ENCODE assay signal across 27 cellular contexts in the genomic region with DNA sequence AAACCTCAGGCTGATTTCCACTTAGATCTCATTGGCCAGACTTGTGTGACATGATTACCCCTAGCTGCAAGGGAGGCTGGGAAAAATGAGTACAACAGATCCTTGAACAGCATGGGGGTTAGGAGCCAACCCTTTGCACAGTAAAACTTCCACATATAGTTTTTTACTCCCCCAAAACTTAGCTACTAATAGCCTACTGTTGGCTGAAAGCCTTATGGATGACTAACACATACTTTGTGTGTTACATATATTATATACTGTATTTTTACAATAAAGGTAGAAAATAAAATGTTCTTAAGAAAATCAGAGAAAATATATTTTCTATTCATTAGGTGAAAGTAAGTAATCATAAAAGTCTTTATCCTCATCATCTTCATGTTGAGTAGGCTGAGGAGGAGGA.
"Had no signal": no experiment of that assay in that cellular context is flagged by ENCODE, and none has a peak within 500 bp of the region (broad histone marks: within the 10 kb centered on the region; RNA-seq: fewer than 3 reads in every experiment).

No MANE protein-coding gene starts in this region.

- H3K9me3 ChIP-seq: neutrophil, pancreas, prostate gland, right lobe of liver, testis, tibial artery, transverse colon, upper lobe of right lung, uterus had no signal

- H3K27me3 ChIP-seq: neutrophil, pancreas, right lobe of liver, sigmoid colon, stomach, suprapubic skin, testis, tibial artery, transverse colon, upper lobe of right lung, uterus had no signal

- DNase-seq: naive thymus-derived CD8-positive, alpha-beta T cell; nephron progenitor cell; nucleus accumbens; pancreas; retina; right cardiac atrium; right lobe of liver; sigmoid colon; small intestine; stimulated activated CD4-positive, alpha-beta T cell treated with anti-CD3 and anti-CD28 coated beads, Interleukin-15, amount 100 ng/mL, for 24 hours; stimulated activated CD4-positive, alpha-beta T cell treated with anti-CD3 and anti-CD28 coated beads, Interleukin-2, amount 100 ng/mL, for 24 hours; stimulated activated CD4-positive, alpha-beta T cell treated with anti-CD3 and anti-CD28 coated beads, Interleukin-2, amount 100 ng/mL, for 48 hours; stimulated activated CD4-positive, alpha-beta T cell treated with anti-CD3 and anti-CD28 coated beads, Interleukin-4, amount 100 ng/mL, for 24 hours; stimulated activated naive B cell treated with anti-CD40 and anti-IgM and Interleukin-4, amounts not matched to agents 10 μg/mL and 1 μg/mL and 100 μg/mL, for 72 hours; stimulated activated naive CD4-positive, alpha-beta T cell treated with Interleukin-2 at 50 U/mL for 16 hours; stomach; substantia nigra; testis; tibial artery; transverse colon; upper lobe of right lung; uterus had no signal

- H3K4me1 ChIP-seq: pancreas, prostate gland, sigmoid colon, suprapubic skin, testis, transverse colon, upper lobe of right lung, uterus had no signal

- H3K36me3 ChIP-seq: neutrophil, pancreas, prostate gland, sigmoid colon, stomach, suprapubic skin, tibial artery, transverse colon, upper lobe of right lung, uterus had no signal

- ATAC-seq: naive thymus-derived CD8-positive, alpha-beta T cell; natural killer cell treated with Interleukin-12 subunit alpha and Interleukin-12 subunit beta and Interleukin-15 and Interleukin-18, amount 100 ng/mL, for 72 hours; stimulated activated effector memory CD8-positive, alpha-beta T cell treated with anti-CD3 and anti-CD28 coated beads, Interleukin-12 subunit alpha, Interleukin-12 subunit beta, amount 100 ng/mL, for 72 hours; stimulated activated naive B cell treated with anti-CD40 and anti-IgM and Interleukin-4, amounts not matched to agents 10 μg/mL and 1 μg/mL and 100 μg/mL, for 72 hours; upper lobe of right lung had no signal

- H3K27ac ChIP-seq: neutrophil, pancreas, prostate gland, right lobe of liver, sigmoid colon, stomach, suprapubic skin, testis, transverse colon, upper lobe of right lung, uterus had no signal

- H3K4me3 ChIP-seq: pancreas, prostate gland, right lobe of liver, sigmoid colon, stomach, suprapubic skin, testis, tibial artery, transverse colon, upper lobe of right lung, uterus had no signal
